In the genomic region with DNA sequence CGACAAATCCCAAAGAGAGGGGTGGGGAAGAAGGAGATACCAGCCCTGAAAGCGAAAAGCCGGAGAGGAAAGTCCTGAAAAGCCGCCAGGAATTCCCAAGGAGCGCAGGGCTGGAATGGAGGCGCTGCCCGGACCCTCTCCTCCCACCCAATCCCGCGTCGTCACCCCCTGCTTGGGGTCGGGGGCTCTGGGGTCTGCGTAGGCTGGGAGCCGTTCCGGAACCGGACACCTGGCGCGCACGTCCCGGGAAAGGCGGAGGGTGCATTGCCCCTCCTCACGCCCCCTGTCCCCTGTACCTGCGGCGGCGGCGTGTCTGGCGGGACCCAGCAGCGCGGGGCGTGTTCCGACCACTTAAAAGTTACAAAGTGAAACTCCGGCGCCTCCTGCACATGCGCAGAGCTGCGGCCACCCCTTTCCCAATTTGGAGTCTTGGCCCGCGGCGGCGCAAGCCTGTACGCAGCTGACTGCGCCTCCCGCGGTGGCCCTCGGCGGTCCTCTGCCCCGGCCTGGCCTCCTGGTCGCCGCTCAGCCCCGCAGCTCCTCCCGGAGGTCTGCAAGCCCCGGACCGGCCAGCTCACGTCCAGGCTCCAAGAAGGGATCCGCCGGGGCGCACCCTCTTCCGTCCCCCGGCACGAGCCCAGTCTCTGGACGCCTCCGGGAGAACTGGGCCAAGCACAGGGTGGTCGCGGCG, we compare ENCODE assay signal across 1 cellular context.
TF ChIP-seq lines count a peak whose summit lies in the region.

TSS of gene TMEM63A (minus strand) at position 373 of the 691 bp plus-strand sequence. CDS start 4,800 bp downstream, outside the sequence.

TF ChIP-seq in K562, 482 proteins besides CTCF, POLR2A, EP300 and RAD21 (continued from another document and continues in another):
- TF ChIP-seq, protein P1, sequence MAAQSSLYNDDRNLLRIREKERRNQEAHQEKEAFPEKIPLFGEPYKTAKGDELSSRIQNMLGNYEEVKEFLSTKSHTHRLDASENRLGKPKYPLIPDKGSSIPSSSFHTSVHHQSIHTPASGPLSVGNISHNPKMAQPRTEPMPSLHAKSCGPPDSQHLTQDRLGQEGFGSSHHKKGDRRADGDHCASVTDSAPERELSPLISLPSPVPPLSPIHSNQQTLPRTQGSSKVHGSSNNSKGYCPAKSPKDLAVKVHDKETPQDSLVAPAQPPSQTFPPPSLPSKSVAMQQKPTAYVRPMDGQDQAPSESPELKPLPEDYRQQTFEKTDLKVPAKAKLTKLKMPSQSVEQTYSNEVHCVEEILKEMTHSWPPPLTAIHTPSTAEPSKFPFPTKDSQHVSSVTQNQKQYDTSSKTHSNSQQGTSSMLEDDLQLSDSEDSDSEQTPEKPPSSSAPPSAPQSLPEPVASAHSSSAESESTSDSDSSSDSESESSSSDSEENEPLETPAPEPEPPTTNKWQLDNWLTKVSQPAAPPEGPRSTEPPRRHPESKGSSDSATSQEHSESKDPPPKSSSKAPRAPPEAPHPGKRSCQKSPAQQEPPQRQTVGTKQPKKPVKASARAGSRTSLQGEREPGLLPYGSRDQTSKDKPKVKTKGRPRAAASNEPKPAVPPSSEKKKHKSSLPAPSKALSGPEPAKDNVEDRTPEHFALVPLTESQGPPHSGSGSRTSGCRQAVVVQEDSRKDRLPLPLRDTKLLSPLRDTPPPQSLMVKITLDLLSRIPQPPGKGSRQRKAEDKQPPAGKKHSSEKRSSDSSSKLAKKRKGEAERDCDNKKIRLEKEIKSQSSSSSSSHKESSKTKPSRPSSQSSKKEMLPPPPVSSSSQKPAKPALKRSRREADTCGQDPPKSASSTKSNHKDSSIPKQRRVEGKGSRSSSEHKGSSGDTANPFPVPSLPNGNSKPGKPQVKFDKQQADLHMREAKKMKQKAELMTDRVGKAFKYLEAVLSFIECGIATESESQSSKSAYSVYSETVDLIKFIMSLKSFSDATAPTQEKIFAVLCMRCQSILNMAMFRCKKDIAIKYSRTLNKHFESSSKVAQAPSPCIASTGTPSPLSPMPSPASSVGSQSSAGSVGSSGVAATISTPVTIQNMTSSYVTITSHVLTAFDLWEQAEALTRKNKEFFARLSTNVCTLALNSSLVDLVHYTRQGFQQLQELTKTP (IDR thresholded peaks at IDR 0.05; ENCODE audit: low read depth in 1 of 2, partially characterized antibody in 2 of 2), result peak in 1 of 2 experiments; percentile 25
- TF ChIP-seq POLR3A (IDR thresholded peaks at IDR 0.05; ENCODE audit: borderline replicate concordance, extremely low read depth, insufficient read depth, insufficient read length) (no peak), CBX1 (IDR thresholded peaks at IDR 0.05; ENCODE audit: low read depth) (peak; percentile 61; the same call in 1 of the 2 replicates), ZNF347 (CRISPR knock-in tag; IDR thresholded peaks at IDR 0.05; ENCODE audit: low read depth) (no peak), HMG20A (CRISPR knock-in tag; conservative IDR thresholded peaks at IDR 0.05) (no peak), ATF6 (CRISPR knock-in tag; IDR thresholded peaks at IDR 0.05) (0 out of 2 replicates have a peak, but pooled peaks have one; percentile 18), ZBTB40 (IDR thresholded peaks at IDR 0.05) (0 out of 2 replicates have a peak, but pooled peaks have one; percentile 6), ZBTB40 (CRISPR knock-in tag; IDR thresholded peaks at IDR 0.05) (no peak), ARID4B (CRISPR knock-in tag; IDR thresholded peaks at IDR 0.05) (peak; percentile 88), EGR1 (conservative IDR thresholded peaks at IDR 0.05) (no peak), GATAD2B (IDR thresholded peaks at IDR 0.05; ENCODE audit: borderline replicate concordance) (no peak), RB1 (IDR thresholded peaks at IDR 0.05; ENCODE audit: low read depth) (peak; percentile 88)
- TF ChIP-seq, protein P2, sequence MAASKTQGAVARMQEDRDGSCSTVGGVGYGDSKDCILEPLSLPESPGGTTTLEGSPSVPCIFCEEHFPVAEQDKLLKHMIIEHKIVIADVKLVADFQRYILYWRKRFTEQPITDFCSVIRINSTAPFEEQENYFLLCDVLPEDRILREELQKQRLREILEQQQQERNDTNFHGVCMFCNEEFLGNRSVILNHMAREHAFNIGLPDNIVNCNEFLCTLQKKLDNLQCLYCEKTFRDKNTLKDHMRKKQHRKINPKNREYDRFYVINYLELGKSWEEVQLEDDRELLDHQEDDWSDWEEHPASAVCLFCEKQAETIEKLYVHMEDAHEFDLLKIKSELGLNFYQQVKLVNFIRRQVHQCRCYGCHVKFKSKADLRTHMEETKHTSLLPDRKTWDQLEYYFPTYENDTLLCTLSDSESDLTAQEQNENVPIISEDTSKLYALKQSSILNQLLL (CRISPR knock-in tag; IDR thresholded peaks at IDR 0.05; ENCODE audit: borderline replicate concordance), result no peak
- TF ChIP-seq, protein P3, sequence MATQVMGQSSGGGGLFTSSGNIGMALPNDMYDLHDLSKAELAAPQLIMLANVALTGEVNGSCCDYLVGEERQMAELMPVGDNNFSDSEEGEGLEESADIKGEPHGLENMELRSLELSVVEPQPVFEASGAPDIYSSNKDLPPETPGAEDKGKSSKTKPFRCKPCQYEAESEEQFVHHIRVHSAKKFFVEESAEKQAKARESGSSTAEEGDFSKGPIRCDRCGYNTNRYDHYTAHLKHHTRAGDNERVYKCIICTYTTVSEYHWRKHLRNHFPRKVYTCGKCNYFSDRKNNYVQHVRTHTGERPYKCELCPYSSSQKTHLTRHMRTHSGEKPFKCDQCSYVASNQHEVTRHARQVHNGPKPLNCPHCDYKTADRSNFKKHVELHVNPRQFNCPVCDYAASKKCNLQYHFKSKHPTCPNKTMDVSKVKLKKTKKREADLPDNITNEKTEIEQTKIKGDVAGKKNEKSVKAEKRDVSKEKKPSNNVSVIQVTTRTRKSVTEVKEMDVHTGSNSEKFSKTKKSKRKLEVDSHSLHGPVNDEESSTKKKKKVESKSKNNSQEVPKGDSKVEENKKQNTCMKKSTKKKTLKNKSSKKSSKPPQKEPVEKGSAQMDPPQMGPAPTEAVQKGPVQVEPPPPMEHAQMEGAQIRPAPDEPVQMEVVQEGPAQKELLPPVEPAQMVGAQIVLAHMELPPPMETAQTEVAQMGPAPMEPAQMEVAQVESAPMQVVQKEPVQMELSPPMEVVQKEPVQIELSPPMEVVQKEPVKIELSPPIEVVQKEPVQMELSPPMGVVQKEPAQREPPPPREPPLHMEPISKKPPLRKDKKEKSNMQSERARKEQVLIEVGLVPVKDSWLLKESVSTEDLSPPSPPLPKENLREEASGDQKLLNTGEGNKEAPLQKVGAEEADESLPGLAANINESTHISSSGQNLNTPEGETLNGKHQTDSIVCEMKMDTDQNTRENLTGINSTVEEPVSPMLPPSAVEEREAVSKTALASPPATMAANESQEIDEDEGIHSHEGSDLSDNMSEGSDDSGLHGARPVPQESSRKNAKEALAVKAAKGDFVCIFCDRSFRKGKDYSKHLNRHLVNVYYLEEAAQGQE (CRISPR knock-in tag; IDR thresholded peaks at IDR 0.05; ENCODE audit: low read depth), result 0 out of 2 replicates have a peak, but pooled peaks have one; percentile 61
